Comparison of ENCODE assay signal across 1 cellular context in the genomic region with DNA sequence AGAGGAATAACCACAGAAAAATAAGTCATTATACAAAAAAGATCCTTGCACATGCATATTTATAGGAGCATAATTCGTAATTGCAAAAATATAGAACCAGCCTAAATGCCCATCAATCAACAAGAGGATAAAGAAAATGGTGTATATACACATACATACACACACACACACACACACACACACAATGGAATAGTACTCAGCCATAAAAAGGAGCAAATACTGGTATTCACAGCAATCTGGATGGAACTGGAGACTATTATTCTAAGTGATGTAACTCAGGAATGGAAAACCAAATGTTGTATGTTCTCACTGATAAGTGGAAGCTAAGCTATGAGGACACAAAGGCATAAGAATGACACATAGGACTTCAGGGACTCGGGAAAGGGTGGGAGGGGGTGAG.
A peak's percentile ranks its signal among the peaks of the same experiment; 100 is the strongest.
TF ChIP-seq lines count a peak whose summit lies in the region.

No MANE protein-coding gene starts in this region.

TF ChIP-seq in K562, 482 proteins besides CTCF, POLR2A, EP300 and RAD21:
- TF ChIP-seq BCOR (IDR thresholded peaks at IDR 0.05) (peak; percentile 23; the same call in 1 of the 2 replicates), HIVEP1 (CRISPR knock-in tag; IDR thresholded peaks at IDR 0.05) (no peak), ZNF146 (CRISPR knock-in tag; IDR thresholded peaks at IDR 0.05; ENCODE audit: unreplicated experiment) (peak; percentile 89), KDM1A (IDR thresholded peaks at IDR 0.05) (peak in 1 of 2 experiments; percentile 23; a peak in 1 of 4 replicates)
- TF ChIP-seq, protein P1, sequence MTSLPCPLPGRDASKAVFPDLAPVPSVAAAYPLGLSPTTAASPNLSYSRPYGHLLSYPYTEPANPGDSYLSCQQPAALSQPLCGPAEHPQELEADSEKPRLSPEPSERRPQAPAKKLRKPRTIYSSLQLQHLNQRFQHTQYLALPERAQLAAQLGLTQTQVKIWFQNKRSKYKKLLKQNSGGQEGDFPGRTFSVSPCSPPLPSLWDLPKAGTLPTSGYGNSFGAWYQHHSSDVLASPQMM (CRISPR knock-in tag; IDR thresholded peaks at IDR 0.05): no peak
- TF ChIP-seq, protein P2, sequence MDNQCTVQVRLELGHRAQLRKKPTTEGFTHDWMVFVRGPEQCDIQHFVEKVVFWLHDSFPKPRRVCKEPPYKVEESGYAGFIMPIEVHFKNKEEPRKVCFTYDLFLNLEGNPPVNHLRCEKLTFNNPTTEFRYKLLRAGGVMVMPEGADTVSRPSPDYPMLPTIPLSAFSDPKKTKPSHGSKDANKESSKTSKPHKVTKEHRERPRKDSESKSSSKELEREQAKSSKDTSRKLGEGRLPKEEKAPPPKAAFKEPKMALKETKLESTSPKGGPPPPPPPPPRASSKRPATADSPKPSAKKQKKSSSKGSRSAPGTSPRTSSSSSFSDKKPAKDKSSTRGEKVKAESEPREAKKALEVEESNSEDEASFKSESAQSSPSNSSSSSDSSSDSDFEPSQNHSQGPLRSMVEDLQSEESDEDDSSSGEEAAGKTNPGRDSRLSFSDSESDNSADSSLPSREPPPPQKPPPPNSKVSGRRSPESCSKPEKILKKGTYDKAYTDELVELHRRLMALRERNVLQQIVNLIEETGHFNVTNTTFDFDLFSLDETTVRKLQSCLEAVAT (IDR thresholded peaks at IDR 0.05): no peak
- TF ChIP-seq, protein P3, sequence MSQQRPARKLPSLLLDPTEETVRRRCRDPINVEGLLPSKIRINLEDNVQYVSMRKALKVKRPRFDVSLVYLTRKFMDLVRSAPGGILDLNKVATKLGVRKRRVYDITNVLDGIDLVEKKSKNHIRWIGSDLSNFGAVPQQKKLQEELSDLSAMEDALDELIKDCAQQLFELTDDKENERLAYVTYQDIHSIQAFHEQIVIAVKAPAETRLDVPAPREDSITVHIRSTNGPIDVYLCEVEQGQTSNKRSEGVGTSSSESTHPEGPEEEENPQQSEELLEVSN (IDR thresholded peaks at IDR 0.05; ENCODE audit: borderline replicate concordance in 1 of 2, extremely low read depth in 1 of 2, insufficient read depth in 1 of 2, insufficient read length in 1 of 2, low read depth in 1 of 2, low read length in 1 of 2, poor library complexity in 1 of 2, severe bottlenecking in 1 of 2): no peak
